29 cellular contexts compared by ENCODE assay signal in genomic region chr7:128944487-128945236, GRCh38. TPM values are rescaled to one million over a fixed set of nuclear protein-coding genes. Genes with fewer than 3 reads are reported as not detected.
DNase-seq lines count a peak whose midpoint lies in the region; ATAC-seq, FAIRE-seq and TF ChIP-seq lines count a peak whose summit lies in the region.
"Had no signal": no experiment of that assay in that cellular context is flagged by ENCODE, and none has a peak within 500 bp of the region (broad histone marks: within the 10 kb centered on the region; RNA-seq: fewer than 3 reads in every experiment).

No MANE protein-coding gene starts in this region.

- H3K4me3 ChIP-seq in A549 (no peak overlapping the region), H7 (ENCODE audit: insufficient read depth, low read depth, low read length) (no peak overlapping the region), OCI-LY7 (ENCODE audit: low read depth, low read length, poor library complexity, severe bottlenecking) (no peak overlapping the region)
- H3K4me3 ChIP-seq: BLaER1 had no signal

- no peaks in the 10 kb centered on the region for H3K79me2 ChIP-seq in OCI-LY7 (ENCODE audit: insufficient read depth, low read depth, low read length)

- TF ChIP-seq RAD21 in A549 (conservative IDR thresholded peaks at IDR 0.05 in 1 of 2, IDR thresholded peaks at IDR 0.05 in 1 of 2), result no peak

- H3K27me3 Mint-ChIP-seq in type B pancreatic cell, result peaks cover 21% of the 10 kb centered on the region
- H3K27me3 Mint-ChIP-seq: CD4-positive, alpha-beta memory T cell had no signal

- no peak overlapping the region for H3K4me3 Mint-ChIP-seq in type B pancreatic cell
- H3K4me3 Mint-ChIP-seq: CD4-positive, alpha-beta memory T cell had no signal

- H3K27ac ChIP-seq in A549 (no peak overlapping the region), OCI-LY7 (ENCODE audit: low read depth, low read length, poor library complexity, severe bottlenecking) (no peak overlapping the region)
- H3K27ac ChIP-seq: BLaER1 had no signal

- 83% methylated on average over 7 of the region's 7 CpGs for WGBS in A549 (ENCODE audit: missing lambda C conversion rate)

- TF ChIP-seq EP300 in A549 (IDR thresholded peaks at IDR 0.05), result no peak

- H2AFZ ChIP-seq in OCI-LY7 (ENCODE audit: low read length), result no peak overlapping the region

- H3K36me3 ChIP-seq in H7 (replicated peaks; ENCODE audit: control insufficient read depth, insufficient read depth, low read length), result no peaks in the 10 kb centered on the region
- peaks cover 4% of the 10 kb centered on the region; the same call in 1 of the 2 replicates for H3K36me3 ChIP-seq in OCI-LY7 (ENCODE audit: insufficient read depth, low read length)
- H3K36me3 ChIP-seq: BLaER1 had no signal

- no peaks in the 10 kb centered on the region for H3K4me1 Mint-ChIP-seq in type B pancreatic cell (ENCODE audit: unreplicated experiment)

- POLR2A ChIA-PET in A549 (lab: Yijun Ruan, JAX) (no interaction called here), OCI-LY7 (lab: Charles Lee) (interaction anchor here (0.6 to 2.2 kb wide), 3 partner anchors 10 to 22 kb away, joined by 3 to 7 read pairs (median 4); no protein-coding TSS in a partner anchor)

- H3K4me2 ChIP-seq in A549 (no peak overlapping the region), OCI-LY7 (ENCODE audit: low read length) (no peak overlapping the region)
- H3K4me2 ChIP-seq: BLaER1 had no signal

- H3K36me3 Mint-ChIP-seq in type B pancreatic cell, result no peaks in the 10 kb centered on the region

- no peak overlapping the region for H3K27ac Mint-ChIP-seq in type B pancreatic cell

- ATAC-seq in A549 (no peak), GM18873 (IDR thresholded peaks at IDR 0.05; ENCODE audit: low FRiP score, unreplicated experiment) (no peak)

- TF ChIP-seq CTCF in A549 (IDR thresholded peaks at IDR 0.05) (no peak), OCI-LY7 (conservative IDR thresholded peaks at IDR 0.05; ENCODE audit: low read length) (no peak), type B pancreatic cell (conservative IDR thresholded peaks at IDR 0.05) (no peak)

- no peaks in the 10 kb centered on the region for H3K4me1 ChIP-seq in A549
- H3K4me1 ChIP-seq in OCI-LY7 (ENCODE audit: insufficient read depth, low read length, poor library complexity, severe bottlenecking), result peaks cover 21% of the 10 kb centered on the region

- CTCF ChIA-PET in A549 (lab: Yijun Ruan, JAX) (interaction anchor here (1.4 to 2.1 kb wide), 2 partner anchors 12 to 41 kb away, joined by 3 to 4 read pairs; no protein-coding TSS in a partner anchor), OCI-LY7 (lab: Charles Lee; ENCODE audit: unreplicated experiment) (no interaction called here)

- no peaks in the 10 kb centered on the region for H4K20me1 ChIP-seq in OCI-LY7 (ENCODE audit: insufficient read depth, low read length)

- H3K27me3 ChIP-seq in H7 (ENCODE audit: control insufficient read depth, insufficient read depth, low read length), result peaks cover 3% of the 10 kb centered on the region

- H3K9me3 ChIP-seq in A549 (no peaks in the 10 kb centered on the region), OCI-LY7 (ENCODE audit: low read length) (no peaks in the 10 kb centered on the region)
- H3K9me3 ChIP-seq: BLaER1 had no signal

- TSS peak; percentile 55 for BruUV-seq in OCI-LY7 (replicated peaks; lab: Mats Ljungman, UMichigan)

- DNase-seq in A549 (ENCODE audit: low read depth in 1 of 2, low spot score in 1 of 2) (no peak), H7 (peak; percentile 32), OCI-LY7 (ENCODE audit: low spot score) (no peak), iPS-NIHi7 (ENCODE audit: extremely low spot score) (peak; percentile 0), type B pancreatic cell (ENCODE audit: extremely low spot score, unreplicated experiment) (no peak), SIG-M5 treated with dmso at 0.1 percent for 504 hours (lab: John Stamatoyannopoulos, UW; ENCODE audit: unreplicated experiment) (no peak)
- DNase-seq in activated effector memory CD4-positive, alpha-beta T cell treated with anti-CD3 and anti-CD28 coated beads, Interleukin-2, amount 50 U/mL, for 16 hours, result no peak
- DNase-seq: 8988T; CD4-positive, alpha-beta memory T cell; COR-L47; NCI-H1092 treated with DMSO at 0.1 percent for 48 hours; NCI-H1436; NCI-H187; NCI-H2081 treated with DMSO at 0.1 percent for 48 hours; NCI-H2171; NCI-H226; NCI-H510A; NCI-H69; OCI-M1; SIG-M5 had no signal

- no peak for TF ChIP-seq POLR2A in A549 (IDR thresholded peaks at IDR 0.05; ENCODE audit: low read length)

- H3K9me3 Mint-ChIP-seq in type B pancreatic cell, result no peaks in the 10 kb centered on the region
- H3K9me3 Mint-ChIP-seq: CD4-positive, alpha-beta memory T cell had no signal

- no peaks in the 10 kb centered on the region for H3K9me2 ChIP-seq in OCI-LY7 (ENCODE audit: insufficient read depth, low read length)

- no peak for FAIRE-seq in A549 (lab: Jason Lieb, UNC)
- FAIRE-seq: G401.6, GM12892, GM19239, HTR-8/SVneo, RCC 7860 had no signal

- intact Hi-C loops in OCI-LY7 (cut with micrococcal nuclease; ENCODE audit: unreplicated experiment), result no loop called here

TF ChIP-seq in A549, 52 proteins besides CTCF, POLR2A, EP300 and RAD21:
- TF ChIP-seq MAFK (IDR thresholded peaks at IDR 0.05; ENCODE audit: partially characterized antibody) (peak; percentile 84), MYC (IDR thresholded peaks at IDR 0.05; ENCODE audit: borderline replicate concordance, low read length) (no peak), CHD2 (IDR thresholded peaks at IDR 0.05; ENCODE audit: low read length, partially characterized antibody) (no peak), NFE2L2 (conservative IDR thresholded peaks at IDR 0.05; ENCODE audit: low read length) (no peak), ZC3H11A (IDR thresholded peaks at IDR 0.05) (no peak), HOXB13 (CRISPR knock-in tag; IDR thresholded peaks at IDR 0.05; ENCODE audit: low read depth) (no peak)
TF ChIP-seq in A549: peak in this region for 1.

RNA-seq across cellular contexts. Expression of gene IRF5, which starts 6.9 kb away (rescaled TPM):
- polyA plus RNA-seq in A549 (2011; rRNA removed) (5.5 and 6.5 TPM in 2 replicates), A549 (2017; fragmentation: RNase III; extraction: RNeasy Plus Mini Kit Qiagen cat#74134 plus additional on column Dnase treatment) (6.1 to 9.7 TPM (median 8.7 TPM) in 3 replicates)
- polyA plus RNA-seq in A549 (2012; cell fraction: cytosol; rRNA removed), result 8.4 and 11.0 TPM in 2 replicates
- polyA plus RNA-seq in A549 (2012; cell fraction: nucleus; rRNA removed), result 24.9 and 30.2 TPM in 2 replicates
- 9.4 and 14.7 TPM in 2 replicates for polyA minus RNA-seq in A549 (2011; rRNA and poly(A)+ RNA removed)
- 0.48 and 0.62 TPM in 2 replicates for total RNA-seq in H7 (2014; rRNA removed; shearing (Covaris generic))
- total RNA-seq in OCI-LY7 (2014; rRNA removed; shearing (Covaris generic)), result 3.9 and 8.2 TPM in 2 replicates
- total RNA-seq in OCI-LY7 (2022) (15.8 and 21.9 TPM in 2 replicates), type B pancreatic cell (ENCODE audit: low replicate concordance) (1.8 and 2.5 TPM in 2 replicates)

RNA-seq across cellular contexts. Expression of gene KCP, which starts 34.2 kb away (rescaled TPM):
- polyA plus RNA-seq in A549 (2011; rRNA removed) (0.05 TPM in 1 of 2 replicates, not detected in the other), A549 (2017; fragmentation: RNase III; extraction: RNeasy Plus Mini Kit Qiagen cat#74134 plus additional on column Dnase treatment) (0.07 to 0.18 TPM (median 0.14 TPM) in 3 replicates)
- polyA plus RNA-seq in A549 (2012; cell fraction: cytosol; rRNA removed), result 0.03 and 0.06 TPM in 2 replicates
- polyA plus RNA-seq in A549 (2012; cell fraction: nucleus; rRNA removed), result 0.15 and 0.31 TPM in 2 replicates
- not detected in 2 replicates for polyA minus RNA-seq in A549 (2011; rRNA and poly(A)+ RNA removed)
- total RNA-seq in H7 (2014; rRNA removed; shearing (Covaris generic)), result 2.5 and 3.4 TPM in 2 replicates
- total RNA-seq in OCI-LY7 (2014; rRNA removed; shearing (Covaris generic)), result 0.90 and 2.3 TPM in 2 replicates
- total RNA-seq in OCI-LY7 (2022) (1.4 TPM in 2 replicates), type B pancreatic cell (ENCODE audit: low replicate concordance) (1.3 and 4.2 TPM in 2 replicates)
- total RNA-seq: H4, M059J had no signal
- polyA plus RNA-seq: CD4-positive, alpha-beta memory T cell had no signal

Comparison
In these comparisons a context has a peak if more than half of its experiments do, and no peak if none do; other contexts are left out.
1. DNase-seq: peak in H7 (single experiment) and iPS-NIHi7 (single experiment); none in A549 (0 of 2), OCI-LY7 (single experiment), type B pancreatic cell (single experiment), SIG-M5 treated with dmso at 0.1 percent for 504 hours (single experiment) and activated effector memory CD4-positive, alpha-beta T cell treated with anti-CD3 and anti-CD28 coated beads, Interleukin-2, amount 50 U/mL, for 16 hours (single experiment).